8 cellular contexts compared by ENCODE assay signal in the genomic region with DNA sequence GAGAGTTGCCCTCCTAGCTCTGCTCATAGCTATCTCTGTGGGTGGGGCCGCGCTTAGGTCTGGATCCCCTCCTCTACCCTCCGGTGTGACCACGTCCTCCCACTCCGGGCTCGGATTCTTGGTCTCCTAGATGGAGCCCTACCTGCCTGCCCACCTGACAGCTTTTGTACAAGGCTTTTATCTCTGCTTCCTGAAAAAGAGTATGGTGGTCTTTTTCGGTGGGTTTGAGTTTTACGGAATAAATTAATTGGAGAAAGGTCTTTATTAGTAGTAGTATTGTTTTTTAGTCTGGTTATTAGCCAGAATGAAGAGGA. TPM values are rescaled to one million over a fixed set of nuclear protein-coding genes. Genes with fewer than 3 reads are reported as not detected.
DNase-seq lines count a peak whose midpoint lies in the region; ATAC-seq and TF ChIP-seq lines count a peak whose summit lies in the region.

No MANE protein-coding gene starts in this region.

- no peaks in the 10 kb centered on the region for H3K27me3 ChIP-seq in adrenal gland
- H3K27me3 ChIP-seq in kidney epithelial cell (ENCODE audit: control insufficient read depth, insufficient read depth, low read length), result no peaks in the 10 kb centered on the region

- peaks cover 5% of the 10 kb centered on the region for H3K9me3 Mint-ChIP-seq in activated CD4-positive, alpha-beta T cell treated with anti-CD3 and anti-CD28 coated beads, Interleukin-2, amount 10 ng/mL, durations not matched to agents 7 days and 5 days

- CTCF ChIA-PET in activated CD4-positive, alpha-beta T cell treated with anti-CD3 and anti-CD28 coated beads, Interleukin-2, amount 10 ng/mL, durations not matched to agents 7 days and 5 days (lab: Charles Lee), result interaction anchor here (0.6 to 2.4 kb wide), 7 partner anchors 9 to 95 kb away, joined by 3 to 7 read pairs (median 3); no protein-coding TSS in a partner anchor

- peaks cover 60% of the 10 kb centered on the region for H3K4me1 Mint-ChIP-seq in activated CD4-positive, alpha-beta T cell treated with anti-CD3 and anti-CD28 coated beads, Interleukin-2, amount 10 ng/mL, durations not matched to agents 7 days and 5 days

- H3K9me3 ChIP-seq in adrenal gland (replicated peaks in 1 of 3), result no peaks in the 10 kb centered on the region

- H3K27me3 Mint-ChIP-seq in activated CD4-positive, alpha-beta T cell treated with anti-CD3 and anti-CD28 coated beads, Interleukin-2, amount 10 ng/mL, durations not matched to agents 7 days and 5 days, result no peaks in the 10 kb centered on the region

- ATAC-seq in left lobe of liver, result no peak
- no peak for ATAC-seq in HG02759 (IDR thresholded peaks at IDR 0.05; ENCODE audit: unreplicated experiment)

- H3K27ac ChIP-seq in adrenal gland (peak overlapping the region; percentile 74 to 96 (median 90)), temporal lobe (ENCODE audit: low read depth, low read length) (peak overlapping the region; percentile 84)

- no peak for TF ChIP-seq CTCF in adrenal gland (IDR thresholded peaks at IDR 0.05)
- no peak for TF ChIP-seq CTCF in kidney epithelial cell (IDR thresholded peaks at IDR 0.05; ENCODE audit: insufficient read depth, low read length, poor library complexity, severe bottlenecking)

- peak overlapping the region; percentile 88 for H3K27ac Mint-ChIP-seq in activated CD4-positive, alpha-beta T cell treated with anti-CD3 and anti-CD28 coated beads, Interleukin-2, amount 10 ng/mL, durations not matched to agents 7 days and 5 days

- peak overlapping the region; percentile 95 for H3K4me3 Mint-ChIP-seq in activated CD4-positive, alpha-beta T cell treated with anti-CD3 and anti-CD28 coated beads, Interleukin-2, amount 10 ng/mL, durations not matched to agents 7 days and 5 days

- 1 to 4% (median 1%) methylated on average over 6 to 8 of the region's 8 CpGs for WGBS in adrenal gland, 4 donors

- peaks cover 11 to 31% of the 10 kb centered on the region in 2 donors for H3K4me1 ChIP-seq in adrenal gland (replicated peaks in 1 of 2)

- DNase-seq in activated CD4-positive, alpha-beta T cell treated with anti-CD3 and anti-CD28 coated beads, Interleukin-2, amount 10 ng/mL, durations not matched to agents 7 days and 5 days, result peak; percentile 63
- no peak for DNase-seq in activated CD4-positive, alpha-beta T cell treated with anti-CD3 and anti-CD28 coated beads for 1 hour
- DNase-seq in Jurkat, Clone E6-1 (ENCODE audit: low read depth, low spot score), result no peak
- DNase-seq in adrenal gland, result no peak
- no peak for DNase-seq in kidney epithelial cell (ENCODE audit: low read depth)
- DNase-seq in left lobe of liver (ENCODE audit: low spot score), result no peak

- TF ChIP-seq POLR2A in adrenal gland (IDR thresholded peaks at IDR 0.05), result no peak

- intact Hi-C loops in adrenal gland (cut with DNase I), result loop anchor here in 1 of 2 donors (10.0 kb wide), 1 partner anchor 84 kb away; no protein-coding TSS in a partner anchor

- peaks cover 41% of the 10 kb centered on the region for H3K36me3 Mint-ChIP-seq in activated CD4-positive, alpha-beta T cell treated with anti-CD3 and anti-CD28 coated beads, Interleukin-2, amount 10 ng/mL, durations not matched to agents 7 days and 5 days (ENCODE audit: low read depth)

- POLR2A ChIA-PET in activated CD4-positive, alpha-beta T cell treated with anti-CD3 and anti-CD28 coated beads, Interleukin-2, amount 10 ng/mL, durations not matched to agents 7 days and 5 days (lab: Charles Lee), result interaction anchor here (0.7 kb wide), 2 partner anchors 9 to 16 kb away, joined by 3 read pairs; no protein-coding TSS in a partner anchor

- H3K36me3 ChIP-seq in adrenal gland (replicated peaks in 1 of 2) (no peaks in the 10 kb centered on the region), kidney epithelial cell (ENCODE audit: control insufficient read depth, insufficient read depth, low read length) (no peaks in the 10 kb centered on the region)

- H3K4me3 ChIP-seq in Jurkat, Clone E6-1 (ENCODE audit: low read length), result peak overlapping the region; percentile 78
- H3K4me3 ChIP-seq in adrenal gland (peak overlapping the region in 3 of 4 donors; percentile 59 to 91 (median 75)), kidney epithelial cell (ENCODE audit: low read depth, low read length) (peak overlapping the region; percentile 98)

RNA-seq across cellular contexts. Expression of gene SMAP1, which starts 0.8 kb away (rescaled TPM):
- 10 to 100 TPM; 51.2 to 62.0 TPM for total RNA-seq in activated CD4-positive, alpha-beta T cell treated with anti-CD3 and anti-CD28 coated beads, Interleukin-2, amount 10 ng/mL, durations not matched to agents 7 days and 5 days
- 13.2 TPM for polyA plus RNA-seq in Jurkat, Clone E6-1 (2012; ENCODE audit: insufficient read depth, insufficient read length)
- total RNA-seq in adrenal gland (10 to 100 TPM; 20.3 to 29.0 (median 24.7) TPM), kidney epithelial cell (26.8 and 27.5 TPM in 2 replicates), temporal lobe (53.4 TPM), left lobe of liver (9.1 TPM)
- 10 to 100 TPM; 11.3 to 39.8 (median 13.6) TPM for polyA plus RNA-seq in adrenal gland
